Comparison of ENCODE assay signal across 17 cellular contexts in genomic region chr17:15250459-15250858, GRCh38.
"Had no signal": no experiment of that assay in that cellular context is flagged by ENCODE, and none has a peak within 500 bp of the region (broad histone marks: within the 10 kb centered on the region; RNA-seq: fewer than 3 reads in every experiment).

No MANE protein-coding gene starts in this region.

- H3K4me3 ChIP-seq: adrenal gland, esophagus squamous epithelium, lung, prostate gland, thyroid gland, vagina had no signal

- H3K4me1 ChIP-seq: prostate gland had no signal

- ATAC-seq: activated naive CD4-positive, alpha-beta T cell treated with anti-CD3 and anti-CD28 coated beads, Interleukin-2, amount 50 U/mL, for 72 hours; sciatic nerve; stimulated activated effector memory CD8-positive, alpha-beta T cell treated with anti-CD3 and anti-CD28 coated beads, Interleukin-12 subunit alpha, Interleukin-12 subunit beta, amount 100 ng/mL, for 72 hours had no signal

- H3K27ac ChIP-seq: prostate gland, thyroid gland, vagina had no signal

- DNase-seq: activated CD4-positive, alpha-beta T cell treated with anti-CD3 and anti-CD28 coated beads, Interleukin-2, amount 50 U/mL, for 48 hours; activated gamma-delta T cell treated with Interleukin-2 at 50 U/mL for 16 hours; activated T-cell treated with anti-CD3 and anti-CD28 coated beads for 4 hours; adrenal gland; effector CD8-positive, alpha-beta T cell; esophagus squamous epithelium; left cardiac atrium; stimulated activated CD4-positive, alpha-beta T cell treated with anti-CD3 and anti-CD28 coated beads, Interleukin-4, amount 100 ng/mL, for 24 hours; thyroid gland had no signal

- H3K27me3 ChIP-seq: adrenal gland, esophagus squamous epithelium, thyroid gland, vagina had no signal

- FAIRE-seq: endothelial cell of umbilical vein, TTC549 had no signal

- H3K36me3 ChIP-seq: prostate gland had no signal

- H3K9me3 ChIP-seq: adrenal gland, esophagus squamous epithelium, prostate gland, thyroid gland, vagina had no signal
